8 cellular contexts compared by ENCODE assay signal in the genomic region with DNA sequence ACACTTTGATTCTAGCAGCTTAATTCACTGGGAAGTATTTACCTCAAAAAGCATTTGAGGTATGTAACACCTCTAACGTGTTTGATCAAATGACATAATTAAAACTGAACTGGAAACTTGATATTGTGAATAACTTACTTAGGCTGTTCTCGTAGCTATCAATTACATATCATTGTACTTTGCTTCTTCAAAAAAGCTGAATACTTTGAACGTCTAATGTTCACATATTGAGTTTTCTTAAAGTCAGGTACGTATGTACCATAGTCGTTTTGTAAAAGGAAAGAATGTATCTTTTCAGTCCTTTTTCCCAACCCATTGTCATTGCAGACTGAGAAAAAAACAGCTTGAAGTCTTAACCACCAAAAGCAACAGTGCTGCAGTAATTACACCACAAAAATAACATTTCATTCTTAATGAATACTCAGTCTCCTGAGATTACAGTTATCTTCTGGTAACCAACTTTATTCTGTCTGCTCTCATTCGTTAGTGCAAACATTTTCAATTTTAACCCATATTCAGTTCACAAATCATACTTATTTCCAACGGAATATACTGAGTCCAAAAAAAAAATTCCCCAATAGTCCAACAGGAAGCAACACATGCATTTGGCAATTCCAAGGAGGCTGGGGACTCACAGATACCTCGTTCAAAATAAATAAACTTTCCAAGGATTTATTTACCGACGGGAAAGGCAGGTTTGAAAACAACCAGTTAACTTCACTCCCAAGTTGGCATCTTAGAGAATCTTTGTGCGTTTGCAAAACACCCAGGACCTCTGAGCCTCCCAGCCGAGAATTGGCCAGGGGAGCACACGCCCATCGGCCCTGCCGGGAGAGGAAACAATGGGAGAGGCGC. TPM values are rescaled to one million over a fixed set of nuclear protein-coding genes. Genes with fewer than 3 reads are reported as not detected.
DNase-seq lines count a peak whose midpoint lies in the region; ATAC-seq, FAIRE-seq and TF ChIP-seq lines count a peak whose summit lies in the region.

No MANE protein-coding gene starts in this region.

- H3K9me3 Mint-ChIP-seq in dendritic cell treated with granulocyte-macrophage colony-stimulating factor and Interleukin-4, amounts not matched to agents 40 ng/mL and 50 ng/mL, for 4 days, result no peaks in the 10 kb centered on the region
- H3K9me3 Mint-ChIP-seq in naive thymus-derived CD8-positive, alpha-beta T cell, result no peaks in the 10 kb centered on the region

- peaks cover 23% of the 10 kb centered on the region for H3K4me1 ChIP-seq in A549

- H3K27ac Mint-ChIP-seq in dendritic cell treated with granulocyte-macrophage colony-stimulating factor and Interleukin-4, amounts not matched to agents 40 ng/mL and 50 ng/mL, for 4 days, result no peak overlapping the region
- peak overlapping the region in 3 of 10 donors; percentile 22 to 53 (median 43) for H3K27ac Mint-ChIP-seq in naive thymus-derived CD8-positive, alpha-beta T cell

- 23% methylated on average over 13 of the region's 16 CpGs for WGBS in A549 (ENCODE audit: missing lambda C conversion rate)

- no peaks in the 10 kb centered on the region for H3K36me3 Mint-ChIP-seq in dendritic cell treated with granulocyte-macrophage colony-stimulating factor and Interleukin-4, amounts not matched to agents 40 ng/mL and 50 ng/mL, for 4 days (ENCODE audit: low read depth)
- H3K36me3 Mint-ChIP-seq in naive thymus-derived CD8-positive, alpha-beta T cell, result no peaks in the 10 kb centered on the region

- FAIRE-seq in A549 (lab: Jason Lieb, UNC) (no peak), GM18507 (lab: Jason Lieb, UNC) (peak; percentile 35)

- H3K4me2 ChIP-seq in A549, result peak overlapping the region; percentile 72

- CTCF ChIA-PET in A549 (lab: Yijun Ruan, JAX), result interaction anchor here (0.7 to 6.6 kb wide), 7 partner anchors 10 to 232 kb away, joined by 3 to 45 read pairs (median 4); no protein-coding TSS in a partner anchor

- no peak for TF ChIP-seq RAD21 in A549 (conservative IDR thresholded peaks at IDR 0.05 in 1 of 2, IDR thresholded peaks at IDR 0.05 in 1 of 2)

- no peaks in the 10 kb centered on the region for H3K9me3 ChIP-seq in A549

- intact Hi-C loops in dendritic cell treated with granulocyte-macrophage colony-stimulating factor and Interleukin-4, amounts not matched to agents 40 ng/mL and 50 ng/mL, for 4 days (cut with micrococcal nuclease), result no loop called here

- TF ChIP-seq EP300 in A549 (IDR thresholded peaks at IDR 0.05), result no peak

- TF ChIP-seq POLR2A in A549 (IDR thresholded peaks at IDR 0.05; ENCODE audit: low read length), result 0 out of 2 replicates have a peak, but pooled peaks have one; percentile 11

- H3K27me3 Mint-ChIP-seq in dendritic cell treated with granulocyte-macrophage colony-stimulating factor and Interleukin-4, amounts not matched to agents 40 ng/mL and 50 ng/mL, for 4 days, result peaks cover 65% of the 10 kb centered on the region
- H3K27me3 Mint-ChIP-seq in naive thymus-derived CD8-positive, alpha-beta T cell, result peaks cover 32 to 64% (median 56%) of the 10 kb centered on the region in 5 donors

- ATAC-seq in A549 (peak; percentile 49 to 76), HG03097 (IDR thresholded peaks at IDR 0.05; ENCODE audit: low FRiP score, unreplicated experiment) (no peak)
- ATAC-seq in naive thymus-derived CD8-positive, alpha-beta T cell, result no peak

- H3K27ac ChIP-seq in A549, result peak overlapping the region; percentile 85 to 98

- TF ChIP-seq CTCF in A549 (IDR thresholded peaks at IDR 0.05), result no peak

- peak overlapping the region; percentile 73 for H3K4me3 ChIP-seq in A549

- POLR2A ChIA-PET in A549 (lab: Yijun Ruan, JAX), result no interaction called here
- POLR2A ChIA-PET in naive thymus-derived CD8-positive, alpha-beta T cell (lab: Charles Lee), result interaction anchor here (1.6 kb wide), 1 partner anchor 232 kb away, joined by 3 read pairs; no protein-coding TSS in a partner anchor

- DNase-seq in A549 (ENCODE audit: low read depth in 1 of 2, low spot score in 1 of 2), result peak; percentile 41 to 47
- DNase-seq in GM18507 (ENCODE audit: extremely low spot score, insufficient read length, low read depth), result no peak
- DNase-seq in NCI-H69 (lab: John Stamatoyannopoulos, UW), result peak; percentile 77
- DNase-seq in naive thymus-derived CD8-positive, alpha-beta T cell, result no peak
- no peak for DNase-seq in Kasumi-1 (lab: John Stamatoyannopoulos, UW)
- no peak for DNase-seq in NCI-H128 (lab: John Stamatoyannopoulos, UW; ENCODE audit: unreplicated experiment)

- peak overlapping the region; percentile 30 for H3K4me3 Mint-ChIP-seq in dendritic cell treated with granulocyte-macrophage colony-stimulating factor and Interleukin-4, amounts not matched to agents 40 ng/mL and 50 ng/mL, for 4 days
- peak overlapping the region; percentile 71 to 89 (median 86) for H3K4me3 Mint-ChIP-seq in naive thymus-derived CD8-positive, alpha-beta T cell

- H3K4me1 Mint-ChIP-seq in dendritic cell treated with granulocyte-macrophage colony-stimulating factor and Interleukin-4, amounts not matched to agents 40 ng/mL and 50 ng/mL, for 4 days (ENCODE audit: low read depth), result no peaks in the 10 kb centered on the region
- peaks cover 0 to 10% (median 8%) of the 10 kb centered on the region in 4 donors for H3K4me1 Mint-ChIP-seq in naive thymus-derived CD8-positive, alpha-beta T cell

TF ChIP-seq in A549, 52 proteins besides CTCF, POLR2A, EP300 and RAD21:
- no peak for TF ChIP-seq HDAC2 (IDR thresholded peaks at IDR 0.05)
- TF ChIP-seq, protein P1, sequence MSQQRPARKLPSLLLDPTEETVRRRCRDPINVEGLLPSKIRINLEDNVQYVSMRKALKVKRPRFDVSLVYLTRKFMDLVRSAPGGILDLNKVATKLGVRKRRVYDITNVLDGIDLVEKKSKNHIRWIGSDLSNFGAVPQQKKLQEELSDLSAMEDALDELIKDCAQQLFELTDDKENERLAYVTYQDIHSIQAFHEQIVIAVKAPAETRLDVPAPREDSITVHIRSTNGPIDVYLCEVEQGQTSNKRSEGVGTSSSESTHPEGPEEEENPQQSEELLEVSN (IDR thresholded peaks at IDR 0.05; ENCODE audit: borderline replicate concordance, low read depth), result no peak
- TF ChIP-seq CBX8 (IDR thresholded peaks at IDR 0.05), result peak; percentile 95; the same call in 1 of the 2 replicates
- TF ChIP-seq HEYL (CRISPR knock-in tag; IDR thresholded peaks at IDR 0.05), result no peak
- TF ChIP-seq, protein P2, sequence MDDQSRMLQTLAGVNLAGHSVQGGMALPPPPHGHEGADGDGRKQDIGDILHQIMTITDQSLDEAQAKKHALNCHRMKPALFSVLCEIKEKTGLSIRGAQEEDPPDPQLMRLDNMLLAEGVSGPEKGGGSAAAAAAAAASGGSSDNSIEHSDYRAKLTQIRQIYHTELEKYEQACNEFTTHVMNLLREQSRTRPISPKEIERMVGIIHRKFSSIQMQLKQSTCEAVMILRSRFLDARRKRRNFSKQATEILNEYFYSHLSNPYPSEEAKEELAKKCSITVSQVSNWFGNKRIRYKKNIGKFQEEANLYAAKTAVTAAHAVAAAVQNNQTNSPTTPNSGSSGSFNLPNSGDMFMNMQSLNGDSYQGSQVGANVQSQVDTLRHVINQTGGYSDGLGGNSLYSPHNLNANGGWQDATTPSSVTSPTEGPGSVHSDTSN (IDR thresholded peaks at IDR 0.05), result no peak
- no peak for TF ChIP-seq POLR2AphosphoS2 (conservative IDR thresholded peaks at IDR 0.05; ENCODE audit: low read length)
- TF ChIP-seq RNF2 (IDR thresholded peaks at IDR 0.05; ENCODE audit: borderline replicate concordance, low read depth), result peak; percentile 96
- TF ChIP-seq SREBF2 (IDR thresholded peaks at IDR 0.05), result no peak
- TF ChIP-seq, protein P3, sequence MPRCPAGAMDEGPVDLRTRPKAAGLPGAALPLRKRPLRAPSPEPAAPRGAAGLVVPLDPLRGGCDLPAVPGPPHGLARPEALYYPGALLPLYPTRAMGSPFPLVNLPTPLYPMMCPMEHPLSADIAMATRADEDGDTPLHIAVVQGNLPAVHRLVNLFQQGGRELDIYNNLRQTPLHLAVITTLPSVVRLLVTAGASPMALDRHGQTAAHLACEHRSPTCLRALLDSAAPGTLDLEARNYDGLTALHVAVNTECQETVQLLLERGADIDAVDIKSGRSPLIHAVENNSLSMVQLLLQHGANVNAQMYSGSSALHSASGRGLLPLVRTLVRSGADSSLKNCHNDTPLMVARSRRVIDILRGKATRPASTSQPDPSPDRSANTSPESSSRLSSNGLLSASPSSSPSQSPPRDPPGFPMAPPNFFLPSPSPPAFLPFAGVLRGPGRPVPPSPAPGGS (IDR thresholded peaks at IDR 0.05), result no peak
- no peak for TF ChIP-seq HOXB5 (CRISPR knock-in tag; IDR thresholded peaks at IDR 0.05)
- TF ChIP-seq, protein P4, sequence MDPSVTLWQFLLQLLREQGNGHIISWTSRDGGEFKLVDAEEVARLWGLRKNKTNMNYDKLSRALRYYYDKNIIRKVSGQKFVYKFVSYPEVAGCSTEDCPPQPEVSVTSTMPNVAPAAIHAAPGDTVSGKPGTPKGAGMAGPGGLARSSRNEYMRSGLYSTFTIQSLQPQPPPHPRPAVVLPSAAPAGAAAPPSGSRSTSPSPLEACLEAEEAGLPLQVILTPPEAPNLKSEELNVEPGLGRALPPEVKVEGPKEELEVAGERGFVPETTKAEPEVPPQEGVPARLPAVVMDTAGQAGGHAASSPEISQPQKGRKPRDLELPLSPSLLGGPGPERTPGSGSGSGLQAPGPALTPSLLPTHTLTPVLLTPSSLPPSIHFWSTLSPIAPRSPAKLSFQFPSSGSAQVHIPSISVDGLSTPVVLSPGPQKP (IDR thresholded peaks at IDR 0.05; ENCODE audit: low read depth, low read length), result no peak
- 0 out of 4 replicates have a peak, but pooled peaks of 1 of the 2 experiments have one; percentile 2 for TF ChIP-seq CEBPB (IDR thresholded peaks at IDR 0.05)
TF ChIP-seq in A549: peak in this region for 3.

RNA-seq across cellular contexts. Expression of a gene that starts 1.1 kb away (rescaled TPM):
- polyA plus RNA-seq in A549 (2011; rRNA removed), result 46.6 and 49.4 TPM in 2 replicates
- polyA plus RNA-seq in A549 (2012; cell fraction: cytosol; rRNA removed), result 17.0 and 19.1 TPM in 2 replicates
- 7.8 and 10.7 TPM in 2 replicates for polyA plus RNA-seq in A549 (2012; cell fraction: nucleus; rRNA removed)
- 19.3 to 21.3 TPM (median 20.9 TPM) in 3 replicates for polyA plus RNA-seq in A549 (2017; fragmentation: RNase III; extraction: RNeasy Plus Mini Kit Qiagen cat#74134 plus additional on column Dnase treatment)
- 16.3 and 22.0 TPM in 2 replicates for polyA minus RNA-seq in A549 (2011; rRNA and poly(A)+ RNA removed)
- total RNA-seq in naive thymus-derived CD8-positive, alpha-beta T cell, result 1 to 10 TPM; 1.8 to 1.9 TPM
- 1 to 10 TPM in 1 of 3 donors, under 1 TPM in 2; 0.58 to 2.2 (median 0.74) TPM for polyA plus RNA-seq in naive thymus-derived CD8-positive, alpha-beta T cell

Comparison
In these comparisons a context has a peak if more than half of its experiments do, and no peak if none do; other contexts are left out.
1. ATAC-seq: peak in A549 (2 of 2); none in naive thymus-derived CD8-positive, alpha-beta T cell (0 of 2) and HG03097 (single experiment).
2. DNase-seq: peak in A549 (2 of 2) and NCI-H69 (single experiment); none in GM18507 (single experiment), naive thymus-derived CD8-positive, alpha-beta T cell (0 of 10), Kasumi-1 (0 of 2) and NCI-H128 (single experiment).